ENCODE assay signal across 8 cellular contexts in the genomic region with DNA sequence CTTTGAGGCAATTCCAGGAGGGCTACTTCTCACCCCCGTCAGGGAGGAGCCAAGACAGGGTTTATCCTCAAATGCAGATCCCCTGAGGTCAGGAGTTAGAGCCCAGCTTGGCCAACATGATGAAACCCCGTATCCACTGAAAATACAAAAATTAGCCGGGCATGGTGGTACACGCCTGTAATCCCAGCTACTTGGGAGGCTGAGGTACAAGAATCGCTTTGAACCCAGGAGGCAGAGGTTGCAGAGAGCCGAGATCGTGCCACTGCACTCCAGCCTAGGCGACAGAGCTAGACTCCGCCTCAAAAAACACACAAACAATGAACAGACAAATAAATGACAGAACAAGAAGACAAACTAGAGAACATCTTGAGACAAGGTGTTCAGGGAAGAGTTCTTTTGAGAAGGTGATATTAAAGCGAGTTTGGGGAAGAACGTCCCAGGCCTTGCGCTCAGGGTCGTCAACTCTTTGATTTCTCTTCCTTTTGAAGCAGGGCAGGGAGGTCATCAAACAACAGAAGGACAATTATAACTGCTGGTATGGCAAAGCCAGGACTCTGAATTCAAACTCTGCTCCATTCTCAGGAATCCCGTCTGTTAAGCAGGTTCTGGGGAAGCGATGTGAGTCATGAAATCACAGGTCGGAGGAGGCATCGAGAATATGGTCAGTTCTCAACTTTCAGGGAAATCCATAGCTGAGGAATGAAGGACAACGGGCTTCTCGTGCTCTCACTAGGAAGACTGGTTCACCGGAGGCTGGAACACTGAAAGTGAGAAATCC. TPM values are rescaled to one million over a fixed set of nuclear protein-coding genes. Genes with fewer than 3 reads are reported as not detected.
DNase-seq lines count a peak whose midpoint lies in the region; ATAC-seq and TF ChIP-seq lines count a peak whose summit lies in the region.

No MANE protein-coding gene starts in this region.

- peak overlapping the region; percentile 86 for H3K4me3 Mint-ChIP-seq in T-helper 1 cell treated with Interleukin-12 subunit alpha and Interleukin-12 subunit beta and Interleukin-4 antibody, amounts not matched to agents 30 μg/mL and 1 μg/mL, for 36 hours

- DNase-seq in T-helper 1 cell (no peak), WERI-Rb-1 (no peak), germinal center (ENCODE audit: low spot score) (peak; percentile 10), omental fat pad (ENCODE audit: low spot score) (no peak), NCI-H748 (lab: John Stamatoyannopoulos, UW; ENCODE audit: unreplicated experiment) (no peak), Ammon's horn (ENCODE audit: low spot score) (no peak)

- H3K4me1 ChIP-seq in skeletal muscle tissue (ENCODE audit: control insufficient read depth in 3 of 3, insufficient read depth in 3 of 3, low read length in 3 of 3): peaks cover 30 to 37% (median 35%) of the 10 kb centered on the region in 3 donors

- H3K9me3 Mint-ChIP-seq in T-helper 1 cell treated with Interleukin-12 subunit alpha and Interleukin-12 subunit beta and Interleukin-4 antibody, amounts not matched to agents 30 μg/mL and 1 μg/mL, for 36 hours: no peaks in the 10 kb centered on the region

- TF ChIP-seq CTCF in WERI-Rb-1 (IDR thresholded peaks at IDR 0.05; ENCODE audit: low read depth, low read length) (no peak), omental fat pad (IDR thresholded peaks at IDR 0.05) (no peak)

- H3K27me3 ChIP-seq in WERI-Rb-1 (ENCODE audit: insufficient read depth, low read depth, severe bottlenecking) (no peaks in the 10 kb centered on the region), skeletal muscle tissue (ENCODE audit: control insufficient read depth in 3 of 3, insufficient read depth in 3 of 3, low read length in 3 of 3) (no peaks in the 10 kb centered on the region)

- peak overlapping the region; percentile 79 for H3K27ac ChIP-seq in WERI-Rb-1
- peak overlapping the region; percentile 98 for H3K27ac ChIP-seq in skeletal muscle tissue (ENCODE audit: low read depth, low read length)

- peak overlapping the region; percentile 72 to 86 (median 80) for H3K9ac ChIP-seq in skeletal muscle tissue (ENCODE audit: low read depth in 1 of 3, low read length in 3 of 3)

- H3K4me1 Mint-ChIP-seq in T-helper 1 cell treated with Interleukin-12 subunit alpha and Interleukin-12 subunit beta and Interleukin-4 antibody, amounts not matched to agents 30 μg/mL and 1 μg/mL, for 36 hours (ENCODE audit: low read depth): peaks cover 28% of the 10 kb centered on the region

- ATAC-seq in omental fat pad (ENCODE audit: low FRiP score): no peak

- H3K36me3 Mint-ChIP-seq in T-helper 1 cell treated with Interleukin-12 subunit alpha and Interleukin-12 subunit beta and Interleukin-4 antibody, amounts not matched to agents 30 μg/mL and 1 μg/mL, for 36 hours (ENCODE audit: low read depth): peaks cover 12% of the 10 kb centered on the region

- H3K9me3 ChIP-seq in WERI-Rb-1 (ENCODE audit: severe bottlenecking): no peaks in the 10 kb centered on the region
- no peaks in the 10 kb centered on the region for H3K9me3 ChIP-seq in skeletal muscle tissue (ENCODE audit: control insufficient read depth in 3 of 3, low read length in 3 of 3)

- peak overlapping the region; percentile 98 for H3K27ac Mint-ChIP-seq in T-helper 1 cell treated with Interleukin-12 subunit alpha and Interleukin-12 subunit beta and Interleukin-4 antibody, amounts not matched to agents 30 μg/mL and 1 μg/mL, for 36 hours

- peak overlapping the region; percentile 50 for H3K4me3 ChIP-seq in WERI-Rb-1 (ENCODE audit: low read depth, low read length)
- peak overlapping the region; percentile 86 to 96 (median 93) for H3K4me3 ChIP-seq in skeletal muscle tissue (ENCODE audit: low read length in 3 of 3)

- no peaks in the 10 kb centered on the region for H3K27me3 Mint-ChIP-seq in T-helper 1 cell treated with Interleukin-12 subunit alpha and Interleukin-12 subunit beta and Interleukin-4 antibody, amounts not matched to agents 30 μg/mL and 1 μg/mL, for 36 hours (ENCODE audit: low read depth)

- peaks cover 20% of the 10 kb centered on the region for H3K36me3 ChIP-seq in WERI-Rb-1
- no peaks in the 10 kb centered on the region for H3K36me3 ChIP-seq in skeletal muscle tissue (ENCODE audit: control insufficient read depth in 3 of 3, insufficient read depth in 3 of 3, low read length in 3 of 3)

RNA-seq across cellular contexts. Expression of a gene that starts 1.4 kb away (rescaled TPM):
- total RNA-seq in skeletal muscle tissue (52.2 TPM), omental fat pad (10 to 100 TPM; 66.4 to 95.4 (median 80.5) TPM)
